Comparison of ENCODE assay signal across 1 cellular context in genomic region chr9:89390578-89390977, GRCh38.
TF ChIP-seq lines count a peak whose summit lies in the region.

No MANE protein-coding gene starts in this region.

TF ChIP-seq in IMR-90, 13 proteins besides CTCF, POLR2A, EP300 and RAD21:
- TF ChIP-seq SMC3 (IDR thresholded peaks at IDR 0.05; ENCODE audit: low read depth, low read length) = no peak
- no peak for TF ChIP-seq USF2 (IDR thresholded peaks at IDR 0.05; ENCODE audit: low read depth, low read length)
- no peak for TF ChIP-seq NFE2L2 (IDR thresholded peaks at IDR 0.05; ENCODE audit: low read depth, low read length)
- no peak for TF ChIP-seq MAZ (IDR thresholded peaks at IDR 0.05; ENCODE audit: borderline replicate concordance, low read depth, low read length)
- TF ChIP-seq ELK1 (IDR thresholded peaks at IDR 0.05; ENCODE audit: borderline replicate concordance, low read depth, low read length) = no peak
